In the genomic region with DNA sequence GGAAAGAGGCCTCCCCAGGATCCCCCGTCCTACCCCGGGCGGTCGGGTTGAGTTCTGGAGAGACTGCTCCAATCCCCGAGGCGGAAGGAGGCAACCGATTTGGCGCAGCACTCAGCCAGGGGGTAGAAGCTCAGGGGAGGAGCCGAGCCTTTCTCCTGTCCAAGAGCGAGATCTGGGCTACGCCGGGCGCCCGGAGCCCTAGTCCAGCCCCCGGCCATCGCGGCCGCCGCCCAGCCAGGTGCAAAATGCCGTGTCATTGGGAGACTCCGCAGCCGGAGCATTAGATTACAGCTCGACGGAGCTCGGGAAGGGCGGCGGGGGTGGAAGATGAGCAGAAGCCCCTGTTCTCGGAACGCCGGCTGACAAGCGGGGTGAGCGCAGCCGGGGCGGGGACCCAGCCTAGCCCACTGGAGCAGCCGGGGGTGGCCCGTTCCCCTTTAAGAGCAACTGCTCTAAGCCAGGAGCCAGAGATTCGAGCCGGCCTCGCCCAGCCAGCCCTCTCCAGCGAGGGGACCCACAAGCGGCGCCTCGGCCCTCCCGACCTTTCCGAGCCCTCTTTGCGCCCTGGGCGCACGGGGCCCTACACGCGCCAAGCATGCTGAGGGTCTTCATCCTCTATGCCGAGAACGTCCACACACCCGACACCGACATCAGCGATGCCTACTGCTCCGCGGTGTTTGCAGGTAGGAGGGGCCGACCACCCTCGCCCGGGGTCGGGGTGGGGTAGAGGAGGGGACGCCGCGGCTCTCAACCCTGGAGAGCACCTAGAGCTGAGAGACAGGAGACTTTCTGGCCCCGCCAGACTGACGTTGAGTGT, we compare ENCODE assay signal across 1 cellular context.
A peak's percentile ranks its signal among the peaks of the same experiment; 100 is the strongest.
TF ChIP-seq lines count a peak whose summit lies in the region.

DYSF (plus strand) TSS at position 158 of the 817 bp plus-strand sequence.

TF ChIP-seq in K562, 482 proteins besides CTCF, POLR2A, EP300 and RAD21 (continued from another document and continues in another):
- TF ChIP-seq, protein P1, sequence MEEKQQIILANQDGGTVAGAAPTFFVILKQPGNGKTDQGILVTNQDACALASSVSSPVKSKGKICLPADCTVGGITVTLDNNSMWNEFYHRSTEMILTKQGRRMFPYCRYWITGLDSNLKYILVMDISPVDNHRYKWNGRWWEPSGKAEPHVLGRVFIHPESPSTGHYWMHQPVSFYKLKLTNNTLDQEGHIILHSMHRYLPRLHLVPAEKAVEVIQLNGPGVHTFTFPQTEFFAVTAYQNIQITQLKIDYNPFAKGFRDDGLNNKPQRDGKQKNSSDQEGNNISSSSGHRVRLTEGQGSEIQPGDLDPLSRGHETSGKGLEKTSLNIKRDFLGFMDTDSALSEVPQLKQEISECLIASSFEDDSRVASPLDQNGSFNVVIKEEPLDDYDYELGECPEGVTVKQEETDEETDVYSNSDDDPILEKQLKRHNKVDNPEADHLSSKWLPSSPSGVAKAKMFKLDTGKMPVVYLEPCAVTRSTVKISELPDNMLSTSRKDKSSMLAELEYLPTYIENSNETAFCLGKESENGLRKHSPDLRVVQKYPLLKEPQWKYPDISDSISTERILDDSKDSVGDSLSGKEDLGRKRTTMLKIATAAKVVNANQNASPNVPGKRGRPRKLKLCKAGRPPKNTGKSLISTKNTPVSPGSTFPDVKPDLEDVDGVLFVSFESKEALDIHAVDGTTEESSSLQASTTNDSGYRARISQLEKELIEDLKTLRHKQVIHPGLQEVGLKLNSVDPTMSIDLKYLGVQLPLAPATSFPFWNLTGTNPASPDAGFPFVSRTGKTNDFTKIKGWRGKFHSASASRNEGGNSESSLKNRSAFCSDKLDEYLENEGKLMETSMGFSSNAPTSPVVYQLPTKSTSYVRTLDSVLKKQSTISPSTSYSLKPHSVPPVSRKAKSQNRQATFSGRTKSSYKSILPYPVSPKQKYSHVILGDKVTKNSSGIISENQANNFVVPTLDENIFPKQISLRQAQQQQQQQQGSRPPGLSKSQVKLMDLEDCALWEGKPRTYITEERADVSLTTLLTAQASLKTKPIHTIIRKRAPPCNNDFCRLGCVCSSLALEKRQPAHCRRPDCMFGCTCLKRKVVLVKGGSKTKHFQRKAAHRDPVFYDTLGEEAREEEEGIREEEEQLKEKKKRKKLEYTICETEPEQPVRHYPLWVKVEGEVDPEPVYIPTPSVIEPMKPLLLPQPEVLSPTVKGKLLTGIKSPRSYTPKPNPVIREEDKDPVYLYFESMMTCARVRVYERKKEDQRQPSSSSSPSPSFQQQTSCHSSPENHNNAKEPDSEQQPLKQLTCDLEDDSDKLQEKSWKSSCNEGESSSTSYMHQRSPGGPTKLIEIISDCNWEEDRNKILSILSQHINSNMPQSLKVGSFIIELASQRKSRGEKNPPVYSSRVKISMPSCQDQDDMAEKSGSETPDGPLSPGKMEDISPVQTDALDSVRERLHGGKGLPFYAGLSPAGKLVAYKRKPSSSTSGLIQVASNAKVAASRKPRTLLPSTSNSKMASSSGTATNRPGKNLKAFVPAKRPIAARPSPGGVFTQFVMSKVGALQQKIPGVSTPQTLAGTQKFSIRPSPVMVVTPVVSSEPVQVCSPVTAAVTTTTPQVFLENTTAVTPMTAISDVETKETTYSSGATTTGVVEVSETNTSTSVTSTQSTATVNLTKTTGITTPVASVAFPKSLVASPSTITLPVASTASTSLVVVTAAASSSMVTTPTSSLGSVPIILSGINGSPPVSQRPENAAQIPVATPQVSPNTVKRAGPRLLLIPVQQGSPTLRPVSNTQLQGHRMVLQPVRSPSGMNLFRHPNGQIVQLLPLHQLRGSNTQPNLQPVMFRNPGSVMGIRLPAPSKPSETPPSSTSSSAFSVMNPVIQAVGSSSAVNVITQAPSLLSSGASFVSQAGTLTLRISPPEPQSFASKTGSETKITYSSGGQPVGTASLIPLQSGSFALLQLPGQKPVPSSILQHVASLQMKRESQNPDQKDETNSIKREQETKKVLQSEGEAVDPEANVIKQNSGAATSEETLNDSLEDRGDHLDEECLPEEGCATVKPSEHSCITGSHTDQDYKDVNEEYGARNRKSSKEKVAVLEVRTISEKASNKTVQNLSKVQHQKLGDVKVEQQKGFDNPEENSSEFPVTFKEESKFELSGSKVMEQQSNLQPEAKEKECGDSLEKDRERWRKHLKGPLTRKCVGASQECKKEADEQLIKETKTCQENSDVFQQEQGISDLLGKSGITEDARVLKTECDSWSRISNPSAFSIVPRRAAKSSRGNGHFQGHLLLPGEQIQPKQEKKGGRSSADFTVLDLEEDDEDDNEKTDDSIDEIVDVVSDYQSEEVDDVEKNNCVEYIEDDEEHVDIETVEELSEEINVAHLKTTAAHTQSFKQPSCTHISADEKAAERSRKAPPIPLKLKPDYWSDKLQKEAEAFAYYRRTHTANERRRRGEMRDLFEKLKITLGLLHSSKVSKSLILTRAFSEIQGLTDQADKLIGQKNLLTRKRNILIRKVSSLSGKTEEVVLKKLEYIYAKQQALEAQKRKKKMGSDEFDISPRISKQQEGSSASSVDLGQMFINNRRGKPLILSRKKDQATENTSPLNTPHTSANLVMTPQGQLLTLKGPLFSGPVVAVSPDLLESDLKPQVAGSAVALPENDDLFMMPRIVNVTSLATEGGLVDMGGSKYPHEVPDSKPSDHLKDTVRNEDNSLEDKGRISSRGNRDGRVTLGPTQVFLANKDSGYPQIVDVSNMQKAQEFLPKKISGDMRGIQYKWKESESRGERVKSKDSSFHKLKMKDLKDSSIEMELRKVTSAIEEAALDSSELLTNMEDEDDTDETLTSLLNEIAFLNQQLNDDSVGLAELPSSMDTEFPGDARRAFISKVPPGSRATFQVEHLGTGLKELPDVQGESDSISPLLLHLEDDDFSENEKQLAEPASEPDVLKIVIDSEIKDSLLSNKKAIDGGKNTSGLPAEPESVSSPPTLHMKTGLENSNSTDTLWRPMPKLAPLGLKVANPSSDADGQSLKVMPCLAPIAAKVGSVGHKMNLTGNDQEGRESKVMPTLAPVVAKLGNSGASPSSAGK (IDR thresholded peaks at IDR 0.05) = no peak; the same call in 1 of the 2 replicates
- TF ChIP-seq MTA1 (IDR thresholded peaks at IDR 0.05; ENCODE audit: borderline replicate concordance) = 0 out of 2 replicates have a peak, but pooled peaks have one; percentile 15
- peak; percentile 5; the same call in 1 of the 2 replicates for TF ChIP-seq ATF3 (IDR thresholded peaks at IDR 0.05)
- no peak for TF ChIP-seq ATF3 (CRISPR knock-in tag; conservative IDR thresholded peaks at IDR 0.05)
- no peak for TF ChIP-seq FOS (IDR thresholded peaks at IDR 0.05; ENCODE audit: extremely low read depth, insufficient read length)
- TF ChIP-seq ZNF398 (CRISPR knock-in tag; IDR thresholded peaks at IDR 0.05) = no peak
- TF ChIP-seq ZNF76 (CRISPR knock-in tag; IDR thresholded peaks at IDR 0.05; ENCODE audit: borderline replicate concordance) = no peak
- TF ChIP-seq NR2F6 (CRISPR knock-in tag; IDR thresholded peaks at IDR 0.05) = no peak
- peak; percentile 90 for TF ChIP-seq ZNF316 (IDR thresholded peaks at IDR 0.05)
- TF ChIP-seq, protein P2, sequence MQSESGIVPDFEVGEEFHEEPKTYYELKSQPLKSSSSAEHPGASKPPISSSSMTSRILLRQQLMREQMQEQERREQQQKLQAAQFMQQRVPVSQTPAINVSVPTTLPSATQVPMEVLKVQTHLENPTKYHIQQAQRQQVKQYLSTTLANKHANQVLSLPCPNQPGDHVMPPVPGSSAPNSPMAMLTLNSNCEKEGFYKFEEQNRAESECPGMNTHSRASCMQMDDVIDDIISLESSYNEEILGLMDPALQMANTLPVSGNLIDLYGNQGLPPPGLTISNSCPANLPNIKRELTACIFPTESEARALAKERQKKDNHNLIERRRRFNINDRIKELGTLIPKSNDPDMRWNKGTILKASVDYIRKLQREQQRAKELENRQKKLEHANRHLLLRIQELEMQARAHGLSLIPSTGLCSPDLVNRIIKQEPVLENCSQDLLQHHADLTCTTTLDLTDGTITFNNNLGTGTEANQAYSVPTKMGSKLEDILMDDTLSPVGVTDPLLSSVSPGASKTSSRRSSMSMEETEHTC (IDR thresholded peaks at IDR 0.05) = no peak
- no peak for TF ChIP-seq TEAD1 (CRISPR knock-in tag; IDR thresholded peaks at IDR 0.05)
- TF ChIP-seq KDM5B (IDR thresholded peaks at IDR 0.05; ENCODE audit: insufficient replicate concordance, low read depth, low read length) = peak; percentile 35
- no peak for TF ChIP-seq NR2C2 (CRISPR knock-in tag; IDR thresholded peaks at IDR 0.05)
- TF ChIP-seq NR2C2 (tag; IDR thresholded peaks at IDR 0.05) = 0 out of 2 replicates have a peak, but pooled peaks have one; percentile 2
- no peak for TF ChIP-seq ZNF133 (CRISPR knock-in tag; IDR thresholded peaks at IDR 0.05)
- peak in 1 of 2 experiments; percentile 47; a peak in 1 of 4 replicates for TF ChIP-seq HDAC1 (IDR thresholded peaks at IDR 0.05)
- no peak for TF ChIP-seq ATF1 (CRISPR knock-in tag; IDR thresholded peaks at IDR 0.05)
- 0 out of 2 replicates have a peak, but pooled peaks have one; percentile 15 for TF ChIP-seq ATF1 (tag; IDR thresholded peaks at IDR 0.05)
- TF ChIP-seq MTA3 (IDR thresholded peaks at IDR 0.05; ENCODE audit: borderline replicate concordance) = peak; percentile 68
- 0 out of 2 replicates have a peak, but pooled peaks have one; percentile 26 for TF ChIP-seq ZFP91 (CRISPR knock-in tag; IDR thresholded peaks at IDR 0.05)
- TF ChIP-seq MAFG (tag; conservative IDR thresholded peaks at IDR 0.05) = peak; percentile 84
- TF ChIP-seq PHF8 (IDR thresholded peaks at IDR 0.05; ENCODE audit: borderline replicate concordance, low read length) = no peak; the same call in 1 of the 2 replicates
- TF ChIP-seq, protein P3, sequence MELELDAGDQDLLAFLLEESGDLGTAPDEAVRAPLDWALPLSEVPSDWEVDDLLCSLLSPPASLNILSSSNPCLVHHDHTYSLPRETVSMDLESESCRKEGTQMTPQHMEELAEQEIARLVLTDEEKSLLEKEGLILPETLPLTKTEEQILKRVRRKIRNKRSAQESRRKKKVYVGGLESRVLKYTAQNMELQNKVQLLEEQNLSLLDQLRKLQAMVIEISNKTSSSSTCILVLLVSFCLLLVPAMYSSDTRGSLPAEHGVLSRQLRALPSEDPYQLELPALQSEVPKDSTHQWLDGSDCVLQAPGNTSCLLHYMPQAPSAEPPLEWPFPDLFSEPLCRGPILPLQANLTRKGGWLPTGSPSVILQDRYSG (tag; conservative IDR thresholded peaks at IDR 0.05; ENCODE audit: low read depth) = no peak
- TF ChIP-seq CCNT2 (IDR thresholded peaks at IDR 0.05; ENCODE audit: borderline replicate concordance, extremely low read depth, insufficient read length, low read depth, low read length) = peak; percentile 65
- TF ChIP-seq MIER1 (IDR thresholded peaks at IDR 0.05; ENCODE audit: low read depth) = no peak
- no peak for TF ChIP-seq DDX20 (tag; IDR thresholded peaks at IDR 0.05; ENCODE audit: low read depth)
- TF ChIP-seq ZNF184 (CRISPR knock-in tag; IDR thresholded peaks at IDR 0.05) = no peak
- TF ChIP-seq DPF2 (IDR thresholded peaks at IDR 0.05) = peak; percentile 76
- TF ChIP-seq ZNF140 (CRISPR knock-in tag; IDR thresholded peaks at IDR 0.05) = no peak
- peak; percentile 86 for TF ChIP-seq ZBTB7A (IDR thresholded peaks at IDR 0.05; ENCODE audit: borderline replicate concordance, control insufficient read depth, low read depth, low read length)
- no peak for TF ChIP-seq BACH1 (tag; IDR thresholded peaks at IDR 0.05)
- peak; percentile 88 to 97; a peak in 3 of 4 replicates for TF ChIP-seq UBTF (IDR thresholded peaks at IDR 0.05; ENCODE audit: borderline replicate concordance in 1 of 2, low read depth in 2 of 2, low read length in 2 of 2)
- TF ChIP-seq HMGN3 (IDR thresholded peaks at IDR 0.05; ENCODE audit: borderline replicate concordance, extremely low read depth, insufficient read length, low read depth, low read length) = peak; percentile 84
- TF ChIP-seq POLR2G (IDR thresholded peaks at IDR 0.05; ENCODE audit: low read depth, low read length) = peak; percentile 79
- TF ChIP-seq SMARCA4 (IDR thresholded peaks at IDR 0.05) = peak; percentile 70
- peak; percentile 80 for TF ChIP-seq L3MBTL2 (IDR thresholded peaks at IDR 0.05)
- peak; percentile 47; the same call in 1 of the 2 replicates for TF ChIP-seq TCF3 (CRISPR knock-in tag; IDR thresholded peaks at IDR 0.05)
